8 cellular contexts compared by ENCODE assay signal in genomic region chr14:67815573-67816235, GRCh38. TPM values are rescaled to one million over a fixed set of nuclear protein-coding genes. Genes with fewer than 3 reads are reported as not detected.
A peak's percentile ranks its signal among the peaks of the same experiment; 100 is the strongest.
DNase-seq lines count a peak whose midpoint lies in the region.

No MANE protein-coding gene starts in this region.

- H3K27me3 Mint-ChIP-seq in CD8-positive, alpha-beta memory T cell, result peaks cover 0 to 5% of the 10 kb centered on the region in 2 donors

- H3K36me3 Mint-ChIP-seq in CD8-positive, alpha-beta memory T cell, result peaks cover 0 to 42% (median 4%) of the 10 kb centered on the region in 3 donors

- peak overlapping the region; percentile 96 to 99 (median 98) for H3K4me3 Mint-ChIP-seq in CD8-positive, alpha-beta memory T cell

- peaks cover 36% of the 10 kb centered on the region for H3K4me1 ChIP-seq in CD8-positive, alpha-beta memory T cell (ENCODE audit: insufficient read depth, low read length)

- peak overlapping the region; percentile 67 for H3K27ac ChIP-seq in CD8-positive, alpha-beta memory T cell (ENCODE audit: low read depth, low read length)
- peak overlapping the region; percentile 75 for H3K27ac ChIP-seq in substantia nigra (ENCODE audit: low read depth, low read length, poor library complexity, severe bottlenecking)

- H3K27me3 ChIP-seq in CD8-positive, alpha-beta memory T cell (ENCODE audit: insufficient read depth, low read length, poor library complexity, severe bottlenecking), result no peaks in the 10 kb centered on the region

- no peaks in the 10 kb centered on the region for H3K9me3 Mint-ChIP-seq in CD8-positive, alpha-beta memory T cell

- H3K9me3 ChIP-seq in CD8-positive, alpha-beta memory T cell (ENCODE audit: low read length), result no peaks in the 10 kb centered on the region

- POLR2A ChIA-PET in CD8-positive, alpha-beta memory T cell (lab: Charles Lee), result interaction anchor here (1.2 kb wide), 1 partner anchor 216 kb away, joined by 3 read pairs; the partner anchor contains the start of gene PIGH

- no peak for DNase-seq in CD8-positive, alpha-beta memory T cell
- DNase-seq in LHCN-M2 (ENCODE audit: low read depth), result peak; percentile 46
- DNase-seq in astrocyte of the hippocampus (ENCODE audit: low read depth, low spot score), result peak; percentile 59
- peak; percentile 54 for DNase-seq in left kidney (ENCODE audit: low read depth, low spot score)
- peak in 3 of 49 donors; percentile 26 to 42 (median 37) for DNase-seq in substantia nigra (lab: John Stamatoyannopoulos, UW)
- no peak for DNase-seq in NOMO-1 (lab: John Stamatoyannopoulos, UW; ENCODE audit: unreplicated experiment in 2 of 2)
- no peak for DNase-seq in NOMO-1 treated with DMSO at 0.1 percent for 48 hours (lab: John Stamatoyannopoulos, UW; ENCODE audit: unreplicated experiment)
- DNase-seq in effector CD4-positive, alpha-beta T cell, result no peak

- CTCF ChIA-PET in CD8-positive, alpha-beta memory T cell (lab: Charles Lee), result interaction anchor here (0.9 to 1.3 kb wide), 3 partner anchors 9 to 999 kb away, joined by 3 to 5 read pairs (median 3); no protein-coding TSS in a partner anchor

- peak overlapping the region; percentile 97 for H3K4me3 ChIP-seq in CD8-positive, alpha-beta memory T cell (ENCODE audit: low read length)

- H3K4me1 Mint-ChIP-seq in CD8-positive, alpha-beta memory T cell, result peaks cover 44 to 57% (median 55%) of the 10 kb centered on the region in 3 donors

- peak overlapping the region; percentile 84 to 99 (median 96) for H3K27ac Mint-ChIP-seq in CD8-positive, alpha-beta memory T cell

- H3K36me3 ChIP-seq in CD8-positive, alpha-beta memory T cell (ENCODE audit: insufficient read depth, low read length), result peaks cover 21% of the 10 kb centered on the region

RNA-seq across cellular contexts. Expression of gene ZFYVE26, which starts 0.7 kb away (rescaled TPM):
- total RNA-seq in CD8-positive, alpha-beta memory T cell, result 10 to 100 TPM; 19.0 to 19.9 TPM
- polyA plus RNA-seq in CD8-positive, alpha-beta memory T cell, result 4.1 TPM
- 13.0 and 18.5 TPM in 2 replicates for total RNA-seq in LHCN-M2 (2014; rRNA removed)
- polyA plus RNA-seq in LHCN-M2 (2012), result 7.8 TPM

RNA-seq across cellular contexts. Expression of gene RAD51B, which starts 3.9 kb away (rescaled TPM):
- 10 to 100 TPM; 17.4 to 22.9 TPM for total RNA-seq in CD8-positive, alpha-beta memory T cell
- polyA plus RNA-seq in CD8-positive, alpha-beta memory T cell, result 15.7 TPM
- 10.4 and 14.5 TPM in 2 replicates for total RNA-seq in LHCN-M2 (2014; rRNA removed)
- 5.7 TPM for polyA plus RNA-seq in LHCN-M2 (2012)

Comparison
In these comparisons a context has a peak if more than half of its experiments do, and no peak if none do; other contexts are left out.
1. DNase-seq: peak in LHCN-M2 (single experiment), astrocyte of the hippocampus (single experiment) and left kidney (single experiment); none in CD8-positive, alpha-beta memory T cell (0 of 5), NOMO-1 (0 of 2), NOMO-1 treated with DMSO at 0.1 percent for 48 hours (single experiment) and effector CD4-positive, alpha-beta T cell (single experiment).